In the genomic region with DNA sequence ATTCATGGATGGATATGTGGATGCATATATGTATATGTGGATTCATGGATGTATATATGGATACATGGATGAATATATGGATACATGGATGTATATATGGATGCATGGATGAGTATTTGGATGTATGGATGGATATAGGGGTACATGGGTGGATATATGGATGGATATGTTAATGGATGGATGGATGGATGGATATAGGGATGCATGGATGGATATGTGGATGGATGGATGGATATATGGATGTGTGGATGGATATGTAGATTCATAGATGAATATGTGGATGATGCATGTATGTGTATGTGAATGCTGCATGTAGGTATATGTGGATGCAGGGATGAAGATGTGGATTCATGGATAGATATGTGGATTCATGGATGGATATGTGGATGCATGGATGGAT, we compare ENCODE assay signal across 20 cellular contexts.
"Had no signal": no experiment of that assay in that cellular context is flagged by ENCODE, and none has a peak within 500 bp of the region (broad histone marks: within the 10 kb centered on the region; RNA-seq: fewer than 3 reads in every experiment).

No MANE protein-coding gene starts in this region.

- ATAC-seq: left ventricle myocardium superior; lower lobe of right lung; right lobe of liver; stimulated activated naive CD8-positive, alpha-beta T cell treated with anti-CD3 and anti-CD28 coated beads, Interleukin-15, amount 100 ng/mL, for 72 hours; upper lobe of right lung had no signal

- H3K27ac Mint-ChIP-seq: neural progenitor cell; progenitor cell of endocrine pancreas; stimulated activated naive CD8-positive, alpha-beta T cell treated with anti-CD3 and anti-CD28 coated beads, Interleukin-15, amount 100 ng/mL, for 72 hours had no signal

- H3K4me3 ChIP-seq: lower lobe of right lung, neural progenitor cell, right lobe of liver, smooth muscle cell, suprapubic skin, upper lobe of right lung, vagina had no signal

- H3K9ac ChIP-seq: neural progenitor cell, parathyroid adenoma had no signal

- DNase-seq: cortex of kidney; effector CD4-positive, alpha-beta T cell; left ventricle myocardium superior; lower lobe of right lung; right lobe of liver; stimulated activated CD4-positive, alpha-beta T cell treated with anti-CD3 and anti-CD28 coated beads, Interleukin-12 subunit alpha, Interleukin-12 subunit beta, amount 100 ng/mL, for 4 hours; stimulated activated CD4-positive, alpha-beta T cell treated with anti-CD3 and anti-CD28 coated beads, Interleukin-1b, Interleukin-23, amount 100 ng/mL, for 48 hours; stimulated activated CD4-positive, alpha-beta T cell treated with anti-CD3 and anti-CD28 coated beads, Interleukin-4, amount 100 ng/mL, for 1 hour; stimulated activated CD8-positive, alpha-beta memory T cell treated with anti-CD3 and anti-CD28 coated beads, Interleukin-4, amount 100 ng/mL, for 48 hours; stimulated activated naive CD4-positive, alpha-beta T cell; stimulated activated naive CD8-positive, alpha-beta T cell treated with anti-CD3 and anti-CD28 coated beads, Interleukin-15, amount 100 ng/mL, for 72 hours; transverse colon; upper lobe of right lung had no signal

- H3K9me3 Mint-ChIP-seq: nephron; neural progenitor cell; stimulated activated naive CD8-positive, alpha-beta T cell treated with anti-CD3 and anti-CD28 coated beads, Interleukin-15, amount 100 ng/mL, for 72 hours had no signal

- H3K36me3 Mint-ChIP-seq: neural progenitor cell had no signal

- H3K9me3 ChIP-seq: lower lobe of right lung, right lobe of liver, suprapubic skin, transverse colon, upper lobe of right lung, vagina had no signal

- H3K27me3 ChIP-seq: neural progenitor cell, right lobe of liver, transverse colon, upper lobe of right lung, vagina had no signal

- H3K36me3 ChIP-seq: lower lobe of right lung, neural progenitor cell, right lobe of liver, suprapubic skin, transverse colon, upper lobe of right lung, vagina had no signal

- H3K27ac ChIP-seq: lower lobe of right lung, neural progenitor cell, parathyroid adenoma, right lobe of liver, suprapubic skin, upper lobe of right lung, vagina had no signal

- H3K4me3 Mint-ChIP-seq: nephron; neural progenitor cell; stimulated activated naive CD8-positive, alpha-beta T cell treated with anti-CD3 and anti-CD28 coated beads, Interleukin-15, amount 100 ng/mL, for 72 hours had no signal

- H3K4me1 Mint-ChIP-seq: stimulated activated naive CD8-positive, alpha-beta T cell treated with anti-CD3 and anti-CD28 coated beads, Interleukin-15, amount 100 ng/mL, for 72 hours had no signal

- H3K4me1 ChIP-seq: parathyroid adenoma had no signal

- H3K27me3 Mint-ChIP-seq: progenitor cell of endocrine pancreas had no signal
